ENCODE assay signal across 26 cellular contexts in the genomic region with DNA sequence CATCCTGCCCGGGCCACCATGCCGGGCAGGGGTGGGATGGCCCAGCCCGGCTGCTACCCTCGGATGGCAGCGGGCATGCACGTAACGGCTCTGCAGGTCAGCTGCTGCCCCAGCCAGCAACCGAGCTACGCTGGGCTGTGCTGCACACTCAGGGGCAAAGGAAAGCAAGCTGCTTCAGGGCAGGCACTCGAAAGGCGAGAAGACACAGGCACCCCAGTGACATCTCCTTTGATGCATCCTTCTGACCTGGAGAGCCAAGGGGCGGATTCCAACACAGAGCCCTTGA.
"Had no signal": no experiment of that assay in that cellular context is flagged by ENCODE, and none has a peak within 500 bp of the region (broad histone marks: within the 10 kb centered on the region; RNA-seq: fewer than 3 reads in every experiment).

No MANE protein-coding gene starts in this region.

- H3K27ac ChIP-seq: SJSA1 had no signal

- H3K9me3 ChIP-seq: SJSA1 had no signal

- FAIRE-seq: astrocyte, RCC 7860 had no signal

- H3K4me1 Mint-ChIP-seq: activated B cell treated with CpG ODN at 0.5 μM for 24 hours had no signal

- ATAC-seq: activated CD8-positive, alpha-beta memory T cell treated with anti-CD3 and anti-CD28 coated beads, Interleukin-2, amount 10 ng/mL, durations not matched to agents 7 days and 5 days; activated T-cell treated with anti-CD3 and anti-CD28 coated beads, Interleukin-2, amount 50 U/mL, for 72 hours; T-helper 17 cell had no signal

- DNase-seq: activated B cell treated with CpG ODN at 0.5 μM for 24 hours; activated CD4-positive, alpha-beta T cell treated with anti-CD3 and anti-CD28 coated beads for 1 hour; activated CD4-positive, alpha-beta T cell treated with anti-CD3 and anti-CD28 coated beads, Interleukin-2, amount 10 ng/mL, durations not matched to agents 24 days and 14 days; activated CD4-positive, alpha-beta T cell treated with anti-CD3 and anti-CD28 coated beads, Interleukin-2, amount 50 U/mL, for 48 hours; activated CD8-positive, alpha-beta memory T cell treated with anti-CD3 and anti-CD28 coated beads, Interleukin-2, amount 10 ng/mL, durations not matched to agents 7 days and 5 days; activated naive CD4-positive, alpha-beta T cell; activated T-cell treated with anti-CD3 and anti-CD28 coated beads for 4 hours; activated T-cell treated with anti-CD3 and anti-CD28 coated beads, Interleukin-2, amount 50 U/mL, for 72 hours; amygdala; NCI-H1105 treated with DMSO at 0.1 percent for 48 hours; NCI-H1436 treated with DMSO at 0.1 percent for 48 hours; NCI-H187; NCI-H2171 treated with DMSO at 0.1 percent for 48 hours; NCI-H226; NCI-H526; NK-92 treated with Interleukin-12 subunit alpha and Interleukin-12 subunit beta, amount 100 ng/mL, for 24 hours; SHP77; T-helper 17 cell; T-helper 9 cell had no signal

- H3K27me3 Mint-ChIP-seq: activated B cell treated with CpG ODN at 0.5 μM for 24 hours; activated CD4-positive, alpha-beta T cell treated with anti-CD3 and anti-CD28 coated beads, Interleukin-2, amount 10 ng/mL, durations not matched to agents 24 days and 14 days; activated CD8-positive, alpha-beta memory T cell treated with anti-CD3 and anti-CD28 coated beads, Interleukin-2, amount 10 ng/mL, durations not matched to agents 7 days and 5 days; activated naive CD4-positive, alpha-beta T cell treated with anti-CD3 and anti-CD28 coated beads, Interleukin-2, amount 50 U/mL, for 24 hours; brain; central memory CD8-positive, alpha-beta T cell; T-helper 17 cell had no signal

- H3K27me3 ChIP-seq: SJSA1 had no signal

- H3K4me3 Mint-ChIP-seq: activated B cell treated with CpG ODN at 0.5 μM for 24 hours; activated CD4-positive, alpha-beta T cell treated with anti-CD3 and anti-CD28 coated beads, Interleukin-2, amount 10 ng/mL, durations not matched to agents 24 days and 14 days; activated CD8-positive, alpha-beta memory T cell treated with anti-CD3 and anti-CD28 coated beads, Interleukin-2, amount 10 ng/mL, durations not matched to agents 7 days and 5 days; activated naive CD4-positive, alpha-beta T cell treated with anti-CD3 and anti-CD28 coated beads, Interleukin-2, amount 50 U/mL, for 24 hours; activated T-cell treated with anti-CD3 and anti-CD28 coated beads, Interleukin-2, amount 50 U/mL, for 72 hours; brain; central memory CD8-positive, alpha-beta T cell; T-helper 17 cell had no signal

- H3K9me3 Mint-ChIP-seq: activated CD4-positive, alpha-beta T cell treated with anti-CD3 and anti-CD28 coated beads, Interleukin-2, amount 10 ng/mL, durations not matched to agents 24 days and 14 days; activated naive CD4-positive, alpha-beta T cell treated with anti-CD3 and anti-CD28 coated beads, Interleukin-2, amount 50 U/mL, for 24 hours; activated T-cell treated with anti-CD3 and anti-CD28 coated beads, Interleukin-2, amount 50 U/mL, for 72 hours; activated T-helper 2 cell treated with anti-CD3 and anti-CD28 coated beads, Interferon-gamma antibody, Interleukin-2, Interleukin-4, amounts not matched to agents 10 μg/mL and 5 μg/mL and 100 μg/mL, durations not matched to agents 14 hours and 24 hours and 36 hours; central memory CD8-positive, alpha-beta T cell had no signal

- H3K27ac Mint-ChIP-seq: activated B cell treated with CpG ODN at 0.5 μM for 24 hours; activated CD4-positive, alpha-beta T cell treated with anti-CD3 and anti-CD28 coated beads, Interleukin-2, amount 10 ng/mL, durations not matched to agents 24 days and 14 days; activated CD8-positive, alpha-beta memory T cell treated with anti-CD3 and anti-CD28 coated beads, Interleukin-2, amount 10 ng/mL, durations not matched to agents 7 days and 5 days; activated naive CD4-positive, alpha-beta T cell treated with anti-CD3 and anti-CD28 coated beads, Interleukin-2, amount 50 U/mL, for 24 hours; activated T-cell treated with anti-CD3 and anti-CD28 coated beads, Interleukin-2, amount 50 U/mL, for 72 hours; activated T-helper 2 cell treated with anti-CD3 and anti-CD28 coated beads, Interferon-gamma antibody, Interleukin-2, Interleukin-4, amounts not matched to agents 10 μg/mL and 5 μg/mL and 100 μg/mL, durations not matched to agents 14 hours and 24 hours and 36 hours; T-helper 17 cell had no signal

- H3K4me3 ChIP-seq: SJSA1 had no signal
